1 cellular context compared by ENCODE assay signal in the genomic region with DNA sequence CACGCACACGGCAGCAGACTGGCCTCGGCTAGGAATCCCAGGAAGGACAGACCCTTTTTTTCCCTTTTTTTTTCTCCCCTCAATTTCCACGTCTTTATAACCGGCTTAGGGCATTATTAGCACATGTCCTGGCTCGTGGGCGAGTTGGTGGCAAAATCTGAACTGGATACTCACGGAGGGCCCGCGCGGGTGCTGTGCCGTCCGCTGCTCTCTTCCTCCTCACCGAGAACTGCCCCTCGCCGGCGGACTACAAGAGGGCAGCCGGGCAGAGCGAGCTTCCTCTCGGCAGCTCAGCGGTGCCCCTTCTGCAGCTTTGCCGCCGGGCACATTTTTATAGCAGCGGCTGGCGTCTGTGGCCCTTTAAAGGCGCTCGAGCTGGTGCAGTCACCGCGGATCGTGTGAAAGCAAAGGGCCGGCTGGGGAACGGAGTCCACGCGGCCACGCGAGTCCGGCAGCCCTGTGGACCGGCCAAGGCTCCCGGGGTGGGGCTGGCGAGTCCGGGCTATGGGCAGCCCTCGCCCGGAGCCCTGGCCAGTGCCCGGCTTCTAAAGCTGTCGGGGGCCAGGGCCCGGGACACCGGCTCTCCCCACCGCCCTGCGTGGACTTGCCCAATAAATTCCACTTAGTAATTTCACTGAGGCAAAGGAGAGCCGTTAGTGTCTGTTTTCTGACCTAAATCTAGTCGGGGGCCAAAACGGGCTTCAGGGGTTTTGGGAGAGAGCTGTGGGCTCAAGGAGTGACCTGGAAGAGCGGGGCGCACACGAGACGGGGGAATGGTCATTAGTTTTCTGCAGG.
TF ChIP-seq lines count a peak whose summit lies in the region.

No MANE protein-coding gene starts in this region.

TF ChIP-seq in HEK293, 187 proteins besides CTCF, POLR2A, EP300 and RAD21 (continued from another document and continues in another):
- TF ChIP-seq, protein P1, sequence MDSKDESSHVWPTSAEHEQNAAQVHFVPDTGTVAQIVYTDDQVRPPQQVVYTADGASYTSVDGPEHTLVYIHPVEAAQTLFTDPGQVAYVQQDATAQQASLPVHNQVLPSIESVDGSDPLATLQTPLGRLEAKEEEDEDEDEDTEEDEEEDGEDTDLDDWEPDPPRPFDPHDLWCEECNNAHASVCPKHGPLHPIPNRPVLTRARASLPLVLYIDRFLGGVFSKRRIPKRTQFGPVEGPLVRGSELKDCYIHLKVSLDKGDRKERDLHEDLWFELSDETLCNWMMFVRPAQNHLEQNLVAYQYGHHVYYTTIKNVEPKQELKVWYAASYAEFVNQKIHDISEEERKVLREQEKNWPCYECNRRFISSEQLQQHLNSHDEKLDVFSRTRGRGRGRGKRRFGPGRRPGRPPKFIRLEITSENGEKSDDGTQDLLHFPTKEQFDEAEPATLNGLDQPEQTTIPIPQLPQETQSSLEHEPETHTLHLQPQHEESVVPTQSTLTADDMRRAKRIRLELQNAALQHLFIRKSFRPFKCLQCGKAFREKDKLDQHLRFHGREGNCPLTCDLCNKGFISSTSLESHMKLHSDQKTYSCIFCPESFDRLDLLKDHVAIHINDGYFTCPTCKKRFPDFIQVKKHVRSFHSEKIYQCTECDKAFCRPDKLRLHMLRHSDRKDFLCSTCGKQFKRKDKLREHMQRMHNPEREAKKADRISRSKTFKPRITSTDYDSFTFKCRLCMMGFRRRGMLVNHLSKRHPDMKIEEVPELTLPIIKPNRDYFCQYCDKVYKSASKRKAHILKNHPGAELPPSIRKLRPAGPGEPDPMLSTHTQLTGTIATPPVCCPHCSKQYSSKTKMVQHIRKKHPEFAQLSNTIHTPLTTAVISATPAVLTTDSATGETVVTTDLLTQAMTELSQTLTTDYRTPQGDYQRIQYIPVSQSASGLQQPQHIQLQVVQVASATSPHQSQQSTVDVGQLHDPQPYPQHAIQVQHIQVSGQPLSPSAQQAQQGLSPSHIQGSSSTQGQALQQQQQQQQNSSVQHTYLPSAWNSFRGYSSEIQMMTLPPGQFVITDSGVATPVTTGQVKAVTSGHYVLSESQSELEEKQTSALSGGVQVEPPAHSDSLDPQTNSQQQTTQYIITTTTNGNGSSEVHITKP (tag by site-specific recombination; IDR thresholded peaks at IDR 0.05): peak; percentile 98
- TF ChIP-seq ZNF785 (tag by site-specific recombination; IDR thresholded peaks at IDR 0.05): no peak
- TF ChIP-seq, protein P2, sequence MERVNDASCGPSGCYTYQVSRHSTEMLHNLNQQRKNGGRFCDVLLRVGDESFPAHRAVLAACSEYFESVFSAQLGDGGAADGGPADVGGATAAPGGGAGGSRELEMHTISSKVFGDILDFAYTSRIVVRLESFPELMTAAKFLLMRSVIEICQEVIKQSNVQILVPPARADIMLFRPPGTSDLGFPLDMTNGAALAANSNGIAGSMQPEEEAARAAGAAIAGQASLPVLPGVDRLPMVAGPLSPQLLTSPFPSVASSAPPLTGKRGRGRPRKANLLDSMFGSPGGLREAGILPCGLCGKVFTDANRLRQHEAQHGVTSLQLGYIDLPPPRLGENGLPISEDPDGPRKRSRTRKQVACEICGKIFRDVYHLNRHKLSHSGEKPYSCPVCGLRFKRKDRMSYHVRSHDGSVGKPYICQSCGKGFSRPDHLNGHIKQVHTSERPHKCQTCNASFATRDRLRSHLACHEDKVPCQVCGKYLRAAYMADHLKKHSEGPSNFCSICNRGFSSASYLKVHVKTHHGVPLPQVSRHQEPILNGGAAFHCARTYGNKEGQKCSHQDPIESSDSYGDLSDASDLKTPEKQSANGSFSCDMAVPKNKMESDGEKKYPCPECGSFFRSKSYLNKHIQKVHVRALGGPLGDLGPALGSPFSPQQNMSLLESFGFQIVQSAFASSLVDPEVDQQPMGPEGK (tag by site-specific recombination; IDR thresholded peaks at IDR 0.05): peak; percentile 60
- 0 out of 2 replicates have a peak, but pooled peaks have one; percentile 66 for TF ChIP-seq ZNF792 (tag by site-specific recombination; IDR thresholded peaks at IDR 0.05)
- 0 out of 2 replicates have a peak, but pooled peaks have one; percentile 6 for TF ChIP-seq HOXC10 (CRISPR knock-in tag; IDR thresholded peaks at IDR 0.05)
- TF ChIP-seq ZEB2 (tag by site-specific recombination; IDR thresholded peaks at IDR 0.05): peak; percentile 58; the same call in 1 of the 2 replicates
- TF ChIP-seq ZNF76 (tag by site-specific recombination; IDR thresholded peaks at IDR 0.05; ENCODE audit: borderline replicate concordance, low read depth): peak; percentile 44; the same call in 1 of the 2 replicates
- no peak for TF ChIP-seq ZNF248 (tag by site-specific recombination; IDR thresholded peaks at IDR 0.05)
- TF ChIP-seq ZBTB6 (tag by site-specific recombination; IDR thresholded peaks at IDR 0.05): peak; percentile 56; the same call in 1 of the 2 replicates
- TF ChIP-seq ZNF513 (tag by site-specific recombination; IDR thresholded peaks at IDR 0.05): 0 out of 2 replicates have a peak, but pooled peaks have one; percentile 39
- peak; percentile 76 for TF ChIP-seq ZNF341 (tag by site-specific recombination; IDR thresholded peaks at IDR 0.05; ENCODE audit: low read depth)
- TF ChIP-seq ZNF561 (tag by site-specific recombination; IDR thresholded peaks at IDR 0.05; ENCODE audit: borderline replicate concordance): peak; percentile 57; the same call in 1 of the 2 replicates
- TF ChIP-seq, protein P3, sequence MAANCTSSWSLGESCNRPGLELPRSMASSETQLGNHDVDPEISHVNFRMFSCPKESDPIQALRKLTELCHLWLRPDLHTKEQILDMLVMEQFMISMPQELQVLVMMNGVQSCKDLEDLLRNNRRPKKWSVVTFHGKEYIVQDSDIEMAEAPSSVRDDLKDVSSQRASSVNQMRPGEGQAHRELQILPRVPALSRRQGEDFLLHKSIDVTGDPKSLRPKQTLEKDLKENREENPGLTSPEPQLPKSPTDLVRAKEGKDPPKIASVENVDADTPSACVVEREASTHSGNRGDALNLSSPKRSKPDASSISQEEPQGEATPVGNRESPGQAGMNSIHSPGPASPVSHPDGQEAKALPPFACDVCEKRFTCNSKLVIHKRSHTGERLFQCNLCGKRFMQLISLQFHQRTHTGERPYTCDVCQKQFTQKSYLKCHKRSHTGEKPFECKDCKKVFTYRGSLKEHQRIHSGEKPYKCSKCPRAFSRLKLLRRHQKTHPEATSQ (tag by site-specific recombination; IDR thresholded peaks at IDR 0.05): no peak
- peak; percentile 54; the same call in 1 of the 2 replicates for TF ChIP-seq KLF8 (tag by site-specific recombination; IDR thresholded peaks at IDR 0.05)
- no peak for TF ChIP-seq ZNF404 (tag by site-specific recombination; IDR thresholded peaks at IDR 0.05)
- peak; percentile 54; the same call in 1 of the 2 replicates for TF ChIP-seq ZBTB20 (tag by site-specific recombination; IDR thresholded peaks at IDR 0.05)
- TF ChIP-seq ZNF692 (tag by site-specific recombination; IDR thresholded peaks at IDR 0.05): peak; percentile 98
- TF ChIP-seq ZFP69B (tag by site-specific recombination; IDR thresholded peaks at IDR 0.05): peak; percentile 96
- TF ChIP-seq ZNF585B (tag by site-specific recombination; IDR thresholded peaks at IDR 0.05): 0 out of 2 replicates have a peak, but pooled peaks have one; percentile 4
- TF ChIP-seq ZNF10 (tag by site-specific recombination; IDR thresholded peaks at IDR 0.05): no peak
- TF ChIP-seq OSR2 (tag by site-specific recombination; IDR thresholded peaks at IDR 0.05): 0 out of 2 replicates have a peak, but pooled peaks have one; percentile 18
- peak; percentile 70 for TF ChIP-seq ZBTB17 (tag by site-specific recombination; IDR thresholded peaks at IDR 0.05)
- TF ChIP-seq GLI4 (tag by site-specific recombination; IDR thresholded peaks at IDR 0.05): no peak
- no peak for TF ChIP-seq YY1 (tag by site-specific recombination; IDR thresholded peaks at IDR 0.05)
- peak; percentile 95 for TF ChIP-seq ZNF24 (tag by site-specific recombination; IDR thresholded peaks at IDR 0.05)
- TF ChIP-seq ZBTB26 (tag by site-specific recombination; optimal IDR thresholded peaks at IDR 0.05): peak; percentile 72
- no peak for TF ChIP-seq ZNF747 (tag by site-specific recombination; IDR thresholded peaks at IDR 0.05)
- no peak for TF ChIP-seq ZNF221 (tag by site-specific recombination; IDR thresholded peaks at IDR 0.05; ENCODE audit: borderline replicate concordance)
- TF ChIP-seq ZNF610 (tag by site-specific recombination; IDR thresholded peaks at IDR 0.05; ENCODE audit: borderline replicate concordance): no peak
- TF ChIP-seq, protein P4, sequence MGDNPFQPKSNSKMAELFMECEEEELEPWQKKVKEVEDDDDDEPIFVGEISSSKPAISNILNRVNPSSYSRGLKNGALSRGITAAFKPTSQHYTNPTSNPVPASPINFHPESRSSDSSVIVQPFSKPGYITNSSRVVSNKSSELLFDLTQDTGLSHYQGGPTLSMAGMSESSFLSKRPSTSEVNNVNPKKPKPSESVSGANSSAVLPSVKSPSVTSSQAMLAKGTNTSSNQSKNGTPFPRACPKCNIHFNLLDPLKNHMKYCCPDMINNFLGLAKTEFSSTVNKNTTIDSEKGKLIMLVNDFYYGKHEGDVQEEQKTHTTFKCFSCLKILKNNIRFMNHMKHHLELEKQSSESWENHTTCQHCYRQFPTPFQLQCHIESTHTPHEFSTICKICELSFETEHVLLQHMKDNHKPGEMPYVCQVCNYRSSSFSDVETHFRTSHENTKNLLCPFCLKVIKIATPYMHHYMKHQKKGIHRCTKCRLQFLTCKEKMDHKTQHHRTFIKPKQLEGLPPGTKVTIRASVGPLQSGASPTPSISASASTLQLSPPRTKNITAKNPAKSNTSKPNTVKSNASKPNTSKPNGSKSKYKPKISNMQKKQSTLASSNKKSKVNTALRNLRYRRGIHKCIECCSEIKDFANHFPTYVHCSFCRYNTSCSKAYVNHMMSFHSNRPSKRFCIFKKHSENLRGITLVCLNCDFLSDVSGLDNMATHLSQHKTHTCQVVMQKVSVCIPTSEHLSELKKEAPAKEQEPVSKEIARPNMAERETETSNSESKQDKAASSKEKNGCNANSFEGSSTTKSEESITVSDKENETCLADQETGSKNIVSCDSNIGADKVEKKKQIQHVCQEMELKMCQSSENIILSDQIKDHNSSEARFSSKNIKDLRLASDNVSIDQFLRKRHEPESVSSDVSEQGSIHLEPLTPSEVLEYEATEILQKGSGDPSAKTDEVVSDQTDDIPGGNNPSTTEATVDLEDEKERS (tag by site-specific recombination; IDR thresholded peaks at IDR 0.05): 0 out of 2 replicates have a peak, but pooled peaks have one; percentile 75
- 0 out of 2 replicates have a peak, but pooled peaks have one; percentile 15 for TF ChIP-seq SP3 (tag by site-specific recombination; IDR thresholded peaks at IDR 0.05)
- TF ChIP-seq ZNF175 (tag by site-specific recombination; IDR thresholded peaks at IDR 0.05): no peak
- no peak for TF ChIP-seq ZNF121 (tag by site-specific recombination; IDR thresholded peaks at IDR 0.05)
- TF ChIP-seq HOXD13 (CRISPR knock-in tag; IDR thresholded peaks at IDR 0.05; ENCODE audit: borderline replicate concordance): peak; percentile 74; the same call in 1 of the 2 replicates
- TF ChIP-seq ZNF629 (tag by site-specific recombination; IDR thresholded peaks at IDR 0.05): 0 out of 2 replicates have a peak, but pooled peaks have one; percentile 22
- TF ChIP-seq FEZF1 (tag by site-specific recombination; IDR thresholded peaks at IDR 0.05): 0 out of 2 replicates have a peak, but pooled peaks have one; percentile 45
- TF ChIP-seq ZNF2 (tag by site-specific recombination; IDR thresholded peaks at IDR 0.05): 0 out of 2 replicates have a peak, but pooled peaks have one; percentile 16
- TF ChIP-seq ZNF366 (tag by site-specific recombination; conservative IDR thresholded peaks at IDR 0.05): 0 out of 2 replicates have a peak, but pooled peaks have one; percentile 26
- no peak for TF ChIP-seq ZBTB21 (tag by site-specific recombination; IDR thresholded peaks at IDR 0.05)
- peak; percentile 45 for TF ChIP-seq ZIC2 (tag by site-specific recombination; IDR thresholded peaks at IDR 0.05)
- TF ChIP-seq ZBTB8A (tag by site-specific recombination; IDR thresholded peaks at IDR 0.05): peak; percentile 84
